ENCODE assay signal across 32 cellular contexts in genomic region chr2:111198701-111199100, GRCh38.
"Had no signal": no experiment of that assay in that cellular context is flagged by ENCODE, and none has a peak within 500 bp of the region (broad histone marks: within the 10 kb centered on the region; RNA-seq: fewer than 3 reads in every experiment).

No MANE protein-coding gene starts in this region.

- H3K27me3 Mint-ChIP-seq: activated naive CD4-positive, alpha-beta T cell treated with anti-CD3 and anti-CD28 coated beads, Interleukin-2, amount 50 U/mL, for 24 hours had no signal

- H3K27ac ChIP-seq: adrenal gland, body of pancreas, breast epithelium, Peyer's patch, SJSA1 had no signal

- H3K36me3 ChIP-seq: adrenal gland, breast epithelium, MG63, Peyer's patch, SJSA1 had no signal

- H3K9me3 ChIP-seq: adrenal gland, body of pancreas, breast epithelium, MG63, Peyer's patch, SJSA1, SK-N-SH had no signal

- H3K4me3 ChIP-seq: adrenal gland, body of pancreas, breast epithelium, MG63, Peyer's patch, SJSA1 had no signal

- H3K4me3 Mint-ChIP-seq: activated CD4-positive, alpha-beta memory T cell treated with anti-CD3 and anti-CD28 coated beads for 36 hours; activated naive CD4-positive, alpha-beta T cell treated with anti-CD3 and anti-CD28 coated beads, Interleukin-2, amount 50 U/mL, for 24 hours; activated T-cell treated with anti-CD3 and anti-CD28 coated beads, Interleukin-2, amount 50 U/mL, for 72 hours; activated T-helper 17 cell treated with anti-CD3 and anti-CD28 coated beads, Interleukin-2, amount 50 U/mL, for 72 hours; T-helper 1 cell treated with Interleukin-12 subunit alpha and Interleukin-12 subunit beta and Interleukin-4 antibody, amounts not matched to agents 30 μg/mL and 1 μg/mL, for 36 hours; T-helper 2 cell treated with Interferon-gamma antibody and Interleukin-4, amounts not matched to agents 5 μg/mL and 100 μg/mL, for 36 hours; WTC11 had no signal

- H3K27ac Mint-ChIP-seq: activated CD4-positive, alpha-beta memory T cell treated with anti-CD3 and anti-CD28 coated beads for 36 hours; activated naive CD4-positive, alpha-beta T cell treated with anti-CD3 and anti-CD28 coated beads, Interleukin-2, amount 50 U/mL, for 24 hours; activated T-cell treated with anti-CD3 and anti-CD28 coated beads, Interleukin-2, amount 50 U/mL, for 72 hours; activated T-helper 17 cell treated with anti-CD3 and anti-CD28 coated beads, Interleukin-2, amount 50 U/mL, for 72 hours; T-helper 1 cell treated with Interleukin-12 subunit alpha and Interleukin-12 subunit beta and Interleukin-4 antibody, amounts not matched to agents 30 μg/mL and 1 μg/mL, for 36 hours; T-helper 2 cell treated with Interferon-gamma antibody and Interleukin-4, amounts not matched to agents 5 μg/mL and 100 μg/mL, for 36 hours; WTC11 had no signal

- DNase-seq: activated CD4-positive, alpha-beta memory T cell treated with anti-CD3 and anti-CD28 coated beads for 36 hours; activated CD4-positive, alpha-beta T cell treated with anti-CD3 and anti-CD28 coated beads for 4 hours; activated CD4-positive, alpha-beta T cell treated with anti-CD3 and anti-CD28 coated beads, Interleukin-2, amount 50 U/mL, for 1 hour; activated CD4-positive, CD25-positive, alpha-beta regulatory T cell treated with anti-CD3 and anti-CD28 coated beads, Interleukin-2, amount 50 U/mL, for 72 hours; activated effector memory CD4-positive, alpha-beta T cell treated with anti-CD3 and anti-CD28 coated beads, Interleukin-2, amount 50 U/mL, for 16 hours; activated naive CD4-positive, alpha-beta T cell; activated T-cell treated with anti-CD3 and anti-CD28 coated beads, Interleukin-2, amount 50 U/mL, for 1 hour; activated T-cell treated with anti-CD3 and anti-CD28 coated beads, Interleukin-2, amount 50 U/mL, for 72 hours; body of pancreas; Kasumi-1; KG1; MG63; MV-4-11; NCI-H1092; NCI-H1436 treated with DMSO at 0.1 percent for 48 hours; NCI-H1694 treated with DMSO at 0.1 percent for 48 hours; NCI-H2029; NCI-H345; NCI-H524 treated with DMSO at 0.1 percent for 48 hours; PC-3; Peyer's patch; RPMI8226; SHP77 treated with DMSO at 0.1 percent for 48 hours; SK-N-SH had no signal

- H3K4me1 Mint-ChIP-seq: activated naive CD4-positive, alpha-beta T cell treated with anti-CD3 and anti-CD28 coated beads, Interleukin-2, amount 50 U/mL, for 24 hours; activated T-helper 17 cell treated with anti-CD3 and anti-CD28 coated beads, Interleukin-2, amount 50 U/mL, for 72 hours had no signal

- H3K27me3 ChIP-seq: adrenal gland, body of pancreas, breast epithelium, MG63, Peyer's patch, SJSA1 had no signal

- H3K36me3 Mint-ChIP-seq: activated CD4-positive, alpha-beta memory T cell treated with anti-CD3 and anti-CD28 coated beads for 36 hours; activated naive CD4-positive, alpha-beta T cell treated with anti-CD3 and anti-CD28 coated beads, Interleukin-2, amount 50 U/mL, for 24 hours; WTC11 had no signal

- H3K4me1 ChIP-seq: adrenal gland, body of pancreas, breast epithelium, Peyer's patch had no signal

- ATAC-seq: activated T-cell treated with anti-CD3 and anti-CD28 coated beads, Interleukin-2, amount 50 U/mL, for 72 hours; activated T-helper 17 cell treated with anti-CD3 and anti-CD28 coated beads, Interleukin-2, amount 50 U/mL, for 72 hours; body of pancreas; PC-3; WTC11 had no signal

- H3K9me3 Mint-ChIP-seq: activated CD4-positive, alpha-beta memory T cell treated with anti-CD3 and anti-CD28 coated beads for 36 hours; activated naive CD4-positive, alpha-beta T cell treated with anti-CD3 and anti-CD28 coated beads, Interleukin-2, amount 50 U/mL, for 24 hours; activated T-cell treated with anti-CD3 and anti-CD28 coated beads, Interleukin-2, amount 50 U/mL, for 72 hours; activated T-helper 17 cell treated with anti-CD3 and anti-CD28 coated beads, Interleukin-2, amount 50 U/mL, for 72 hours; T-helper 1 cell treated with Interleukin-12 subunit alpha and Interleukin-12 subunit beta and Interleukin-4 antibody, amounts not matched to agents 30 μg/mL and 1 μg/mL, for 36 hours; T-helper 2 cell treated with Interferon-gamma antibody and Interleukin-4, amounts not matched to agents 5 μg/mL and 100 μg/mL, for 36 hours; WTC11 had no signal
